ENCODE assay signal across 1 cellular context in genomic region chr7:79211724-79212123, GRCh38.
TF ChIP-seq lines count a peak whose summit lies in the region.

No MANE protein-coding gene starts in this region.

TF ChIP-seq in liver, 16 proteins besides CTCF, POLR2A, EP300 and RAD21 (continued from another document):
- TF ChIP-seq GABPA (IDR thresholded peaks at IDR 0.05 in 1 of 2, conservative IDR thresholded peaks at IDR 0.05 in 1 of 2) = no peak
- no peak for TF ChIP-seq EGR1 (IDR thresholded peaks at IDR 0.05; ENCODE audit: low read depth in 2 of 2)
